ENCODE assay signal across 17 cellular contexts in genomic region chr6:132082421-132082820, GRCh38.
DNase-seq lines count a peak whose midpoint lies in the region; ATAC-seq and TF ChIP-seq lines count a peak whose summit lies in the region.
"Had no signal": no experiment of that assay in that cellular context is flagged by ENCODE, and none has a peak within 500 bp of the region (broad histone marks: within the 10 kb centered on the region; RNA-seq: fewer than 3 reads in every experiment).

No MANE protein-coding gene starts in this region.

- TF ChIP-seq EP300 in transverse colon (IDR thresholded peaks at IDR 0.05; ENCODE audit: low read depth), result no peak

- peak overlapping the region; percentile 2 for H3K4me2 ChIP-seq in skeletal muscle satellite cell (ENCODE audit: low read length)

- H3K36me3 ChIP-seq in SJSA1 (no peaks in the 10 kb centered on the region), skeletal muscle satellite cell (ENCODE audit: insufficient read depth, low read length) (no peaks in the 10 kb centered on the region), transverse colon (no peaks in the 10 kb centered on the region), psoas muscle (ENCODE audit: insufficient read depth in 1 of 2, low read depth in 1 of 2) (no peaks in the 10 kb centered on the region)
- H3K36me3 ChIP-seq: HAP-1 had no signal

- WGBS in transverse colon (ENCODE audit: low coverage in 1 of 2), 2 donors, result 73 to 86% methylated on average over 2 of the region's 2 CpGs
- 83 to 90% (median 85%) methylated on average over 2 of the region's 2 CpGs for WGBS in psoas muscle, 3 donors

- ATAC-seq in HG03565 (IDR thresholded peaks at IDR 0.05; ENCODE audit: unreplicated experiment), result no peak
- no peak for ATAC-seq in psoas muscle

- DNase-seq in EH (ENCODE audit: low read depth) (peak; percentile 56), HCEC 1CT (peak; percentile 40), SJSA1 (ENCODE audit: low read depth in 1 of 2, low spot score in 2 of 2) (no peak), transverse colon (no peak), psoas muscle (no peak)
- DNase-seq: AML-193; Caco-2; CD4-positive, alpha-beta T cell; DMS153; DMS79; GF-D8; Karpas-422; KBM-7 had no signal

- H3K4me1 ChIP-seq in SJSA1 (replicated peaks), result peaks cover 50% of the 10 kb centered on the region
- H3K4me1 ChIP-seq in skeletal muscle satellite cell (ENCODE audit: control insufficient read depth, insufficient read depth, low read length), result peaks cover 47% of the 10 kb centered on the region
- peaks cover 0 to 3% (median 0%) of the 10 kb centered on the region in 4 donors for H3K4me1 ChIP-seq in transverse colon
- H3K4me1 ChIP-seq in psoas muscle, result no peaks in the 10 kb centered on the region

- H3K27me3 ChIP-seq in SJSA1 (replicated peaks), result no peaks in the 10 kb centered on the region
- no peaks in the 10 kb centered on the region for H3K27me3 ChIP-seq in skeletal muscle satellite cell (ENCODE audit: control insufficient read depth, insufficient read depth, low read length)
- no peaks in the 10 kb centered on the region for H3K27me3 ChIP-seq in transverse colon
- no peaks in the 10 kb centered on the region for H3K27me3 ChIP-seq in psoas muscle (ENCODE audit: insufficient read depth in 3 of 3, low read length in 2 of 3)

- H3K27ac ChIP-seq in SJSA1, result peak overlapping the region; percentile 99
- H3K27ac ChIP-seq in transverse colon, result no peak overlapping the region
- H3K27ac ChIP-seq in psoas muscle, result no peak overlapping the region
- H3K27ac ChIP-seq: C4-2B had no signal

- TF ChIP-seq POLR2A in transverse colon (IDR thresholded peaks at IDR 0.05), result no peak

- H3K9me3 ChIP-seq in SJSA1 (replicated peaks) (no peaks in the 10 kb centered on the region), skeletal muscle satellite cell (replicated peaks; ENCODE audit: low read length) (no peaks in the 10 kb centered on the region), transverse colon (no peaks in the 10 kb centered on the region), psoas muscle (no peaks in the 10 kb centered on the region)
- H3K9me3 ChIP-seq: Caco-2, HAP-1 had no signal

- peak overlapping the region; percentile 32 for H3K9ac ChIP-seq in skeletal muscle satellite cell (ENCODE audit: low read depth, low read length)

- TF ChIP-seq CTCF in transverse colon (IDR thresholded peaks at IDR 0.05) (no peak), psoas muscle (IDR thresholded peaks at IDR 0.05) (no peak)

- intact Hi-C loops in transverse colon (cut with DNase I; ENCODE audit: low total_unique reads), result no loop called here
- intact Hi-C loops in psoas muscle (cut with DNase I), result loop anchor here in 1 of 2 donors (10.0 kb wide), 1 partner anchor 132 kb away; no protein-coding TSS in a partner anchor

- H3K4me3 ChIP-seq in SJSA1, result no peak overlapping the region
- H3K4me3 ChIP-seq in skeletal muscle satellite cell (ENCODE audit: low read length), result no peak overlapping the region
- H3K4me3 ChIP-seq in transverse colon, result no peak overlapping the region
- H3K4me3 ChIP-seq in psoas muscle, result no peak overlapping the region
- H3K4me3 ChIP-seq: HAP-1 had no signal

- in situ Hi-C loops in transverse colon (cut with MboI; ENCODE audit: low pct_ligation_motif_present in 1 of 4, low pct_unique_long_range_greater_than_20kb in 1 of 4, low sequenced_read_pairs in 3 of 4), result no loop called here

Comparison
In these comparisons a context has a peak if more than half of its experiments do, and no peak if none do; other contexts are left out.
1. DNase-seq: peak in EH (single experiment) and HCEC 1CT (single experiment); none in SJSA1 (0 of 2), transverse colon (single experiment) and psoas muscle (0 of 2).